In the genomic region with DNA sequence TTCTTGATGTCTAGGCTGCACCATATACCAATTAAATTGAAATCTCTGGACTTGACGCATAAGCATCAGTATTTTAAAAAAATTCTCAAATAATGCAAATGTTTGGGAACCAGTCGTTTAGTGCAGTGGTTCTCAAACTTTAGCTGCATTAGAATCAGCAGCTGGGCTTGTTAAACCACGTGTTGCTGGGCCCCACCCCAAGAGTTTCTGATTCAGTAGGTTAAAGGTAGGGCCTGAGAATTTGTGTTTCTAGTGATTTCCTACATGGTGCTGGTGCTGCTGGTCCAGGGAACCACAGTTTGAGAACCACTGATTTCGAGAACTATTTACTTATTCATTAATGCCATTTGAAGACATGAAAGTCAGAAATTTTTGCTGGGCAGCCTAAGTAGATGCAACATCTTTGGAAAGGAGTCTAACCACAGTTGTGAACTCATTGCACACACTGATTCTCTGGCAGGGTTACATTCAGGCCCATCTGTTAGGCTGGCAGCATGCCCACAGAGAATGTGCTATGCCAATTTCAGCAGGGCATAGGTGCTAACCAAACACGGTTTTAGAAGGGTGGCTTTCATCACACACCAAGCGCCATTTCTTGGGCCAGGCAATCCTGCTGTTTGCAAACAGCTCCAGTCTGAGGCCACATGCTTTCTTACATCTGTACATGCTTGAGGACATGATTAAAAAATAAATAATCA, we compare ENCODE assay signal across 1 cellular context.
TF ChIP-seq lines count a peak whose summit lies in the region.

No MANE protein-coding gene starts in this region.

TF ChIP-seq in GM23338, 12 proteins besides CTCF, POLR2A, EP300 and RAD21:
- TF ChIP-seq ZNF331 (CRISPR knock-in tag; IDR thresholded peaks at IDR 0.05; ENCODE audit: low read depth) (no peak), JUNB (IDR thresholded peaks at IDR 0.05; ENCODE audit: unreplicated experiment) (no peak), EZH2phosphoT487 (IDR thresholded peaks at IDR 0.05; ENCODE audit: unreplicated experiment) (no peak), STAT1 (IDR thresholded peaks at IDR 0.05; ENCODE audit: unreplicated experiment) (no peak), ZNF114 (CRISPR knock-in tag; IDR thresholded peaks at IDR 0.05) (no peak), POLR2AphosphoS5 (IDR thresholded peaks at IDR 0.05; ENCODE audit: low read depth) (no peak), CREB1 (CRISPR knock-in tag; IDR thresholded peaks at IDR 0.05; ENCODE audit: low read depth) (no peak), EZH2 (IDR thresholded peaks at IDR 0.05; ENCODE audit: low read depth, unreplicated experiment) (no peak), NANOG (IDR thresholded peaks at IDR 0.05; ENCODE audit: borderline replicate concordance) (no peak), ETS1 (IDR thresholded peaks at IDR 0.05) (no peak)
- TF ChIP-seq, protein P1, sequence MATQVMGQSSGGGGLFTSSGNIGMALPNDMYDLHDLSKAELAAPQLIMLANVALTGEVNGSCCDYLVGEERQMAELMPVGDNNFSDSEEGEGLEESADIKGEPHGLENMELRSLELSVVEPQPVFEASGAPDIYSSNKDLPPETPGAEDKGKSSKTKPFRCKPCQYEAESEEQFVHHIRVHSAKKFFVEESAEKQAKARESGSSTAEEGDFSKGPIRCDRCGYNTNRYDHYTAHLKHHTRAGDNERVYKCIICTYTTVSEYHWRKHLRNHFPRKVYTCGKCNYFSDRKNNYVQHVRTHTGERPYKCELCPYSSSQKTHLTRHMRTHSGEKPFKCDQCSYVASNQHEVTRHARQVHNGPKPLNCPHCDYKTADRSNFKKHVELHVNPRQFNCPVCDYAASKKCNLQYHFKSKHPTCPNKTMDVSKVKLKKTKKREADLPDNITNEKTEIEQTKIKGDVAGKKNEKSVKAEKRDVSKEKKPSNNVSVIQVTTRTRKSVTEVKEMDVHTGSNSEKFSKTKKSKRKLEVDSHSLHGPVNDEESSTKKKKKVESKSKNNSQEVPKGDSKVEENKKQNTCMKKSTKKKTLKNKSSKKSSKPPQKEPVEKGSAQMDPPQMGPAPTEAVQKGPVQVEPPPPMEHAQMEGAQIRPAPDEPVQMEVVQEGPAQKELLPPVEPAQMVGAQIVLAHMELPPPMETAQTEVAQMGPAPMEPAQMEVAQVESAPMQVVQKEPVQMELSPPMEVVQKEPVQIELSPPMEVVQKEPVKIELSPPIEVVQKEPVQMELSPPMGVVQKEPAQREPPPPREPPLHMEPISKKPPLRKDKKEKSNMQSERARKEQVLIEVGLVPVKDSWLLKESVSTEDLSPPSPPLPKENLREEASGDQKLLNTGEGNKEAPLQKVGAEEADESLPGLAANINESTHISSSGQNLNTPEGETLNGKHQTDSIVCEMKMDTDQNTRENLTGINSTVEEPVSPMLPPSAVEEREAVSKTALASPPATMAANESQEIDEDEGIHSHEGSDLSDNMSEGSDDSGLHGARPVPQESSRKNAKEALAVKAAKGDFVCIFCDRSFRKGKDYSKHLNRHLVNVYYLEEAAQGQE (IDR thresholded peaks at IDR 0.05; ENCODE audit: unreplicated experiment): no peak
- TF ChIP-seq, protein P2, sequence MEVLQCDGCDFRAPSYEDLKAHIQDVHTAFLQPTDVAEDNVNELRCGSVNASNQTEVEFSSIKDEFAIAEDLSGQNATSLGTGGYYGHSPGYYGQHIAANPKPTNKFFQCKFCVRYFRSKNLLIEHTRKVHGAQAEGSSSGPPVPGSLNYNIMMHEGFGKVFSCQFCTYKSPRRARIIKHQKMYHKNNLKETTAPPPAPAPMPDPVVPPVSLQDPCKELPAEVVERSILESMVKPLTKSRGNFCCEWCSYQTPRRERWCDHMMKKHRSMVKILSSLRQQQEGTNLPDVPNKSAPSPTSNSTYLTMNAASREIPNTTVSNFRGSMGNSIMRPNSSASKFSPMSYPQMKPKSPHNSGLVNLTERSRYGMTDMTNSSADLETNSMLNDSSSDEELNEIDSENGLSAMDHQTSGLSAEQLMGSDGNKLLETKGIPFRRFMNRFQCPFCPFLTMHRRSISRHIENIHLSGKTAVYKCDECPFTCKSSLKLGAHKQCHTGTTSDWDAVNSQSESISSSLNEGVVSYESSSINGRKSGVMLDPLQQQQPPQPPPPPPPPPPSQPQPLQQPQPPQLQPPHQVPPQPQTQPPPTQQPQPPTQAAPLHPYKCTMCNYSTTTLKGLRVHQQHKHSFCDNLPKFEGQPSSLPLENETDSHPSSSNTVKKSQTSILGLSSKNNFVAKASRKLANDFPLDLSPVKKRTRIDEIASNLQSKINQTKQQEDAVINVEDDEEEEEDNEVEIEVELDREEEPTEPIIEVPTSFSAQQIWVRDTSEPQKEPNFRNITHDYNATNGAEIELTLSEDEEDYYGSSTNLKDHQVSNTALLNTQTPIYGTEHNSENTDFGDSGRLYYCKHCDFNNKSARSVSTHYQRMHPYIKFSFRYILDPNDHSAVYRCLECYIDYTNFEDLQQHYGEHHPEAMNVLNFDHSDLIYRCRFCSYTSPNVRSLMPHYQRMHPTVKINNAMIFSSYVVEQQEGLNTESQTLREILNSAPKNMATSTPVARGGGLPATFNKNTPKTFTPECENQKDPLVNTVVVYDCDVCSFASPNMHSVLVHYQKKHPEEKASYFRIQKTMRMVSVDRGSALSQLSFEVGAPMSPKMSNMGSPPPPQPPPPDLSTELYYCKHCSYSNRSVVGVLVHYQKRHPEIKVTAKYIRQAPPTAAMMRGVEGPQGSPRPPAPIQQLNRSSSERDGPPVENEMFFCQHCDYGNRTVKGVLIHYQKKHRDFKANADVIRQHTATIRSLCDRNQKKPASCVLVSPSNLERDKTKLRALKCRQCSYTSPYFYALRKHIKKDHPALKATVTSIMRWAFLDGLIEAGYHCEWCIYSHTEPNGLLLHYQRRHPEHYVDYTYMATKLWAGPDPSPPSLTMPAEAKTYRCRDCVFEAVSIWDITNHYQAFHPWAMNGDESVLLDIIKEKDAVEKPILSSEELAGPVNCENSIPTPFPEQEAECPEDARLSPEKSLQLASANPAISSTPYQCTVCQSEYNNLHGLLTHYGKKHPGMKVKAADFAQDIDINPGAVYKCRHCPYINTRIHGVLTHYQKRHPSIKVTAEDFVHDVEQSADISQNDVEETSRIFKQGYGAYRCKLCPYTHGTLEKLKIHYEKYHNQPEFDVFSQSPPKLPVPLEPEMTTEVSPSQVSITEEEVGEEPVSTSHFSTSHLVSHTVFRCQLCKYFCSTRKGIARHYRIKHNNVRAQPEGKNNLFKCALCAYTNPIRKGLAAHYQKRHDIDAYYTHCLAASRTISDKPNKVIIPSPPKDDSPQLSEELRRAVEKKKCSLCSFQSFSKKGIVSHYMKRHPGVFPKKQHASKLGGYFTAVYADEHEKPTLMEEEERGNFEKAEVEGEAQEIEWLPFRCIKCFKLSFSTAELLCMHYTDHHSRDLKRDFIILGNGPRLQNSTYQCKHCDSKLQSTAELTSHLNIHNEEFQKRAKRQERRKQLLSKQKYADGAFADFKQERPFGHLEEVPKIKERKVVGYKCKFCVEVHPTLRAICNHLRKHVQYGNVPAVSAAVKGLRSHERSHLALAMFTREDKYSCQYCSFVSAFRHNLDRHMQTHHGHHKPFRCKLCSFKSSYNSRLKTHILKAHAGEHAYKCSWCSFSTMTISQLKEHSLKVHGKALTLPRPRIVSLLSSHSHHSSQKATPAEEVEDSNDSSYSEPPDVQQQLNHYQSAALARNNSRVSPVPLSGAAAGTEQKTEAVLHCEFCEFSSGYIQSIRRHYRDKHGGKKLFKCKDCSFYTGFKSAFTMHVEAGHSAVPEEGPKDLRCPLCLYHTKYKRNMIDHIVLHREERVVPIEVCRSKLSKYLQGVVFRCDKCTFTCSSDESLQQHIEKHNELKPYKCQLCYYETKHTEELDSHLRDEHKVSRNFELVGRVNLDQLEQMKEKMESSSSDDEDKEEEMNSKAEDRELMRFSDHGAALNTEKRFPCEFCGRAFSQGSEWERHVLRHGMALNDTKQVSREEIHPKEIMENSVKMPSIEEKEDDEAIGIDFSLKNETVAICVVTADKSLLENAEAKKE (CRISPR knock-in tag; IDR thresholded peaks at IDR 0.05): no peak
TF ChIP-seq in GM23338: peak in this region for 0.
